Comparison of ENCODE assay signal across 8 cellular contexts in genomic region chr9:135993409-135993742, GRCh38. TPM values are rescaled to one million over a fixed set of nuclear protein-coding genes. Genes with fewer than 3 reads are reported as not detected.
DNase-seq lines count a peak whose midpoint lies in the region; ATAC-seq, FAIRE-seq and TF ChIP-seq lines count a peak whose summit lies in the region.

No MANE protein-coding gene starts in this region.

- POLR2A ChIA-PET in A549 (lab: Yijun Ruan, JAX): no interaction called here
- POLR2A ChIA-PET in naive thymus-derived CD4-positive, alpha-beta T cell (lab: Charles Lee): no interaction called here

- H3K27ac ChIP-seq in A549 (peak overlapping the region; percentile 72 to 92), pancreas (peak overlapping the region; percentile 26 to 87 (median 74))
- no peak overlapping the region for H3K27ac ChIP-seq in naive thymus-derived CD4-positive, alpha-beta T cell (ENCODE audit: low read depth, low read length)

- no peak for TF ChIP-seq EP300 in A549 (IDR thresholded peaks at IDR 0.05)

- H3K4me1 ChIP-seq in A549 (peaks cover 25% of the 10 kb centered on the region), iPS-15b (ENCODE audit: control insufficient read depth, insufficient read depth, low read length) (no peaks in the 10 kb centered on the region), pancreas (peaks cover 9 to 17% (median 10%) of the 10 kb centered on the region in 3 donors)
- H3K4me1 ChIP-seq in naive thymus-derived CD4-positive, alpha-beta T cell (ENCODE audit: control insufficient read depth in 2 of 2, insufficient read depth in 2 of 2, low read length in 2 of 2): peaks cover 14 to 17% of the 10 kb centered on the region in 2 donors

- H3K36me3 ChIP-seq in iPS-15b (ENCODE audit: control insufficient read depth, insufficient read depth, low read length) (no peaks in the 10 kb centered on the region), pancreas (no peaks in the 10 kb centered on the region)
- H3K36me3 ChIP-seq in naive thymus-derived CD4-positive, alpha-beta T cell (ENCODE audit: control insufficient read depth in 2 of 3, insufficient read depth in 3 of 3, low read length in 3 of 3): no peaks in the 10 kb centered on the region

- DNase-seq in A549 (ENCODE audit: low read depth in 1 of 2, low spot score in 1 of 2) (no peak), T-helper 17 cell (no peak), pancreas (no peak), NCI-H524 treated with DMSO at 0.1 percent for 48 hours (lab: John Stamatoyannopoulos, UW) (no peak)
- DNase-seq in naive thymus-derived CD4-positive, alpha-beta T cell: no peak
- DNase-seq in activated T-cell treated with anti-CD3 and anti-CD28 coated beads, Interleukin-2, amount 50 U/mL, for 4 hours: no peak

- no peak for TF ChIP-seq POLR2A in A549 (IDR thresholded peaks at IDR 0.05; ENCODE audit: low read length)

- TF ChIP-seq CTCF in A549 (IDR thresholded peaks at IDR 0.05) (no peak), pancreas (IDR thresholded peaks at IDR 0.05) (no peak)

- no peaks in the 10 kb centered on the region for H3K9me3 Mint-ChIP-seq in naive thymus-derived CD4-positive, alpha-beta T cell
- no peaks in the 10 kb centered on the region for H3K9me3 Mint-ChIP-seq in activated T-cell treated with anti-CD3 and anti-CD28 coated beads, Interleukin-2, amount 50 U/mL, for 4 hours

- H3K27ac Mint-ChIP-seq in T-helper 17 cell: no peak overlapping the region
- peak overlapping the region in 2 of 9 donors; percentile 17 to 82 for H3K27ac Mint-ChIP-seq in naive thymus-derived CD4-positive, alpha-beta T cell

- no peaks in the 10 kb centered on the region for H3K27me3 Mint-ChIP-seq in T-helper 17 cell
- no peaks in the 10 kb centered on the region for H3K27me3 Mint-ChIP-seq in naive thymus-derived CD4-positive, alpha-beta T cell
- H3K27me3 Mint-ChIP-seq in activated T-cell treated with anti-CD3 and anti-CD28 coated beads, Interleukin-2, amount 50 U/mL, for 4 hours (ENCODE audit: low read depth): no peaks in the 10 kb centered on the region

- peak overlapping the region; percentile 47 for H3K9ac ChIP-seq in iPS-15b (ENCODE audit: low read depth, low read length)

- H3K36me3 Mint-ChIP-seq in T-helper 17 cell (ENCODE audit: low read depth): no peaks in the 10 kb centered on the region
- H3K36me3 Mint-ChIP-seq in naive thymus-derived CD4-positive, alpha-beta T cell: no peaks in the 10 kb centered on the region
- H3K36me3 Mint-ChIP-seq in activated T-cell treated with anti-CD3 and anti-CD28 coated beads, Interleukin-2, amount 50 U/mL, for 4 hours (ENCODE audit: insufficient read depth): no peaks in the 10 kb centered on the region

- H3K4me3 Mint-ChIP-seq in T-helper 17 cell: peak overlapping the region; percentile 28
- no peak overlapping the region for H3K4me3 Mint-ChIP-seq in naive thymus-derived CD4-positive, alpha-beta T cell
- no peak overlapping the region for H3K4me3 Mint-ChIP-seq in activated T-cell treated with anti-CD3 and anti-CD28 coated beads, Interleukin-2, amount 50 U/mL, for 4 hours

- H3K4me3 ChIP-seq in A549: no peak overlapping the region
- H3K4me3 ChIP-seq in iPS-15b (ENCODE audit: low read depth, low read length): no peak overlapping the region
- peak overlapping the region in 1 of 4 donors; percentile 30 for H3K4me3 ChIP-seq in pancreas
- no peak overlapping the region for H3K4me3 ChIP-seq in naive thymus-derived CD4-positive, alpha-beta T cell (ENCODE audit: low read length)

- WGBS in A549 (ENCODE audit: missing lambda C conversion rate): 88% methylated on average over 11 of the region's 13 CpGs
- 59 to 68% methylated on average over 13 of the region's 13 CpGs for WGBS in pancreas, 2 donors

- no peak for TF ChIP-seq RAD21 in A549 (conservative IDR thresholded peaks at IDR 0.05 in 1 of 2, IDR thresholded peaks at IDR 0.05 in 1 of 2)

- CTCF ChIA-PET in A549 (lab: Yijun Ruan, JAX): interaction anchor here (1.0 to 2.8 kb wide), 3 partner anchors 26 to 129 kb away, joined by 3 to 22 read pairs (median 10); no protein-coding TSS in a partner anchor
- CTCF ChIA-PET in naive thymus-derived CD4-positive, alpha-beta T cell (lab: Charles Lee): no interaction called here

- peaks cover 16% of the 10 kb centered on the region for H3K4me1 Mint-ChIP-seq in T-helper 17 cell
- peaks cover 4 to 34% (median 12%) of the 10 kb centered on the region in 7 donors for H3K4me1 Mint-ChIP-seq in naive thymus-derived CD4-positive, alpha-beta T cell
- H3K4me1 Mint-ChIP-seq in activated T-cell treated with anti-CD3 and anti-CD28 coated beads, Interleukin-2, amount 50 U/mL, for 4 hours (ENCODE audit: low read depth): peaks cover 21% of the 10 kb centered on the region

- H3K4me2 ChIP-seq in A549: peak overlapping the region; percentile 85

- H3K27me3 ChIP-seq in iPS-15b (ENCODE audit: control insufficient read depth, insufficient read depth, low read length) (no peaks in the 10 kb centered on the region), pancreas (no peaks in the 10 kb centered on the region)
- no peaks in the 10 kb centered on the region for H3K27me3 ChIP-seq in naive thymus-derived CD4-positive, alpha-beta T cell (ENCODE audit: control insufficient read depth in 2 of 2, insufficient read depth in 2 of 2, low read length in 2 of 2)

- intact Hi-C loops in pancreas (cut with DNase I): no loop called here
- intact Hi-C loops in naive thymus-derived CD4-positive, alpha-beta T cell (cut with micrococcal nuclease): loop anchor here in 1 of 2 donors (5.0 kb wide), 1 partner anchor 254 kb away; the partner anchor contains the start of gene QSOX2

- ATAC-seq in A549 (no peak), T-helper 17 cell (no peak), pancreas (no peak), HG02588 (IDR thresholded peaks at IDR 0.05; ENCODE audit: unreplicated experiment) (no peak)
- no peak for ATAC-seq in naive thymus-derived CD4-positive, alpha-beta T cell
- no peak for ATAC-seq in activated T-cell treated with anti-CD3 and anti-CD28 coated beads, Interleukin-2, amount 50 U/mL, for 4 hours

- H3K9me3 ChIP-seq in A549 (no peaks in the 10 kb centered on the region), T-helper 17 cell (ENCODE audit: control insufficient read depth, low read length, poor library complexity, severe bottlenecking) (no peaks in the 10 kb centered on the region), iPS-15b (ENCODE audit: control insufficient read depth, insufficient read depth, low read length) (no peaks in the 10 kb centered on the region), pancreas (no peaks in the 10 kb centered on the region)
- H3K9me3 ChIP-seq in naive thymus-derived CD4-positive, alpha-beta T cell (ENCODE audit: control insufficient read depth in 2 of 3, low read length in 3 of 3): no peaks in the 10 kb centered on the region

- FAIRE-seq in A549 (lab: Jason Lieb, UNC): no peak
- FAIRE-seq in pancreas (lab: Jason Lieb, UNC): no peak

TF ChIP-seq in A549, 52 proteins besides CTCF, POLR2A, EP300 and RAD21 (continues in another document):
- no peak for TF ChIP-seq HDAC2 (IDR thresholded peaks at IDR 0.05)
- TF ChIP-seq, protein P1, sequence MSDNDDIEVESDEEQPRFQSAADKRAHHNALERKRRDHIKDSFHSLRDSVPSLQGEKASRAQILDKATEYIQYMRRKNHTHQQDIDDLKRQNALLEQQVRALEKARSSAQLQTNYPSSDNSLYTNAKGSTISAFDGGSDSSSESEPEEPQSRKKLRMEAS (IDR thresholded peaks at IDR 0.05): no peak; the same call in 1 of the 2 replicates
- no peak for TF ChIP-seq TFCP2L1 (CRISPR knock-in tag; IDR thresholded peaks at IDR 0.05)
- TF ChIP-seq NFE2L2 (conservative IDR thresholded peaks at IDR 0.05; ENCODE audit: low read length): no peak
- TF ChIP-seq FOSL2 (IDR thresholded peaks at IDR 0.05): no peak
- TF ChIP-seq FOSL2 (CRISPR knock-in tag; IDR thresholded peaks at IDR 0.05): no peak
- no peak for TF ChIP-seq HOXB5 (CRISPR knock-in tag; IDR thresholded peaks at IDR 0.05)
- no peak for TF ChIP-seq ATOH8 (CRISPR knock-in tag; IDR thresholded peaks at IDR 0.05; ENCODE audit: low read depth)
- TF ChIP-seq HOXB13 (CRISPR knock-in tag; IDR thresholded peaks at IDR 0.05; ENCODE audit: low read depth): no peak

RNA-seq across cellular contexts. Expression of gene UBAC1, which starts 32.2 kb away (rescaled TPM):
- polyA plus RNA-seq in A549 (2011; rRNA removed) (31.5 and 37.6 TPM in 2 replicates), A549 (2017; fragmentation: RNase III; extraction: RNeasy Plus Mini Kit Qiagen cat#74134 plus additional on column Dnase treatment) (28.7 to 30.8 TPM (median 29.8 TPM) in 3 replicates), pancreas (10 to 100 TPM; 24.9 to 33.7 TPM)
- polyA plus RNA-seq in A549 (2012; cell fraction: cytosol; rRNA removed): 55.0 and 56.4 TPM in 2 replicates
- polyA plus RNA-seq in A549 (2012; cell fraction: nucleus; rRNA removed): 44.6 and 56.7 TPM in 2 replicates
- 21.2 and 21.9 TPM in 2 replicates for polyA minus RNA-seq in A549 (2011; rRNA and poly(A)+ RNA removed)
- total RNA-seq in T-helper 17 cell (10 to 100 TPM; 23.2 to 23.7 TPM), pancreas (10 to 100 TPM in 5 of 6 donors, 1 to 10 TPM in 1; 9.8 to 16.5 (median 13.1) TPM)
- total RNA-seq in naive thymus-derived CD4-positive, alpha-beta T cell: 10 to 100 TPM; 28.6 to 36.1 (median 32.2) TPM
- 10 to 100 TPM; 19.6 to 24.8 TPM for polyA plus RNA-seq in naive thymus-derived CD4-positive, alpha-beta T cell
- total RNA-seq in activated T-cell treated with anti-CD3 and anti-CD28 coated beads, Interleukin-2, amount 50 U/mL, for 4 hours: 10 to 100 TPM; 30.4 to 33.4 (median 31.4) TPM
